22 cellular contexts compared by ENCODE assay signal in genomic region chr10:47078393-47079163, GRCh38.
DNase-seq lines count a peak whose midpoint lies in the region; ATAC-seq, FAIRE-seq and TF ChIP-seq lines count a peak whose summit lies in the region.
"Had no signal": no experiment of that assay in that cellular context is flagged by ENCODE, and none has a peak within 500 bp of the region (broad histone marks: within the 10 kb centered on the region; RNA-seq: fewer than 3 reads in every experiment).

No MANE protein-coding gene starts in this region.

- peak overlapping the region; percentile 47 for H2AFZ ChIP-seq in MM.1S (ENCODE audit: low read length)

- H3K9ac ChIP-seq in MM.1S (ENCODE audit: low read length) = no peak overlapping the region
- no peak overlapping the region for H3K9ac ChIP-seq in endodermal cell (ENCODE audit: extremely low read depth, low read length, poor library complexity, severe bottlenecking)

- POLR2A ChIA-PET in A549 (lab: Yijun Ruan, JAX) = no interaction called here

- H3K4me3 ChIP-seq in A549 (no peak overlapping the region), MM.1S (ENCODE audit: low read length) (0 out of 2 replicates have a peak overlapping the region, but pooled peaks have one; percentile 6), endodermal cell (ENCODE audit: low read length) (no peak overlapping the region)

- H3K27ac Mint-ChIP-seq in endodermal cell = no peak overlapping the region
- peak overlapping the region; percentile 52 for H3K27ac Mint-ChIP-seq in neural crest cell (ENCODE audit: unreplicated experiment)

- 33% methylated on average over 8 of the region's 8 CpGs for whole genome bisulfite sequencing in A549 (ENCODE audit: missing lambda C conversion rate)
- WGBS in endodermal cell (ENCODE audit: insufficient coverage in 1 of 2, insufficient read length in 1 of 2), 2 experiments = 91% methylated on average over 7 to 8 of the region's 8 CpGs

- H3K9me3 ChIP-seq in A549 (no peaks in the 10 kb centered on the region), MM.1S (replicated peaks; ENCODE audit: insufficient read depth, low read length) (no peaks in the 10 kb centered on the region), endodermal cell (ENCODE audit: control insufficient read depth, low read length) (no peaks in the 10 kb centered on the region)

- TF ChIP-seq POLR2A in A549 (IDR thresholded peaks at IDR 0.05; ENCODE audit: low read length) = no peak

- H3F3A ChIP-seq in MM.1S (ENCODE audit: insufficient read depth, low read length) = peaks cover 17% of the 10 kb centered on the region

- H3K4me1 Mint-ChIP-seq in endodermal cell = no peaks in the 10 kb centered on the region
- H3K4me1 Mint-ChIP-seq in neural crest cell = peaks cover 9% of the 10 kb centered on the region

- H3K27me3 Mint-ChIP-seq in endodermal cell (ENCODE audit: insufficient read depth) = peaks cover 24% of the 10 kb centered on the region
- H3K27me3 Mint-ChIP-seq in neural crest cell (ENCODE audit: low read depth) = no peaks in the 10 kb centered on the region

- H3K9me2 ChIP-seq in MM.1S (replicated peaks; ENCODE audit: insufficient read depth, low read length) = no peaks in the 10 kb centered on the region

- no peak for TF ChIP-seq EP300 in A549 (IDR thresholded peaks at IDR 0.05)

- H3K4me3 Mint-ChIP-seq in endodermal cell (no peak overlapping the region), neural crest cell (no peak overlapping the region)
- H3K4me3 Mint-ChIP-seq: CD4-positive, CD25-positive, alpha-beta regulatory T cell had no signal

- FAIRE-seq in A549 (lab: Jason Lieb, UNC) = no peak
- FAIRE-seq: GM12892, GM19239, HTR-8/SVneo had no signal

- H3K4me2 ChIP-seq in A549 = no peak overlapping the region
- H3K4me2 ChIP-seq in MM.1S (ENCODE audit: low read depth, low read length) = peak overlapping the region; percentile 51

- H3K9me3 Mint-ChIP-seq in endodermal cell (peaks cover 2% of the 10 kb centered on the region), neural crest cell (no peaks in the 10 kb centered on the region)

- CTCF ChIA-PET in A549 (lab: Yijun Ruan, JAX) = interaction anchor here (0.8 to 3.4 kb wide), 3 partner anchors 10 to 56 kb away, joined by 3 to 11 read pairs (median 3); no protein-coding TSS in a partner anchor

- H3K36me3 ChIP-seq in MM.1S (replicated peaks; ENCODE audit: insufficient read depth, low read length) = no peaks in the 10 kb centered on the region
- no peaks in the 10 kb centered on the region for H3K36me3 ChIP-seq in endodermal cell (ENCODE audit: control insufficient read depth, insufficient read depth, low read length)

- TF ChIP-seq CTCF in A549 (IDR thresholded peaks at IDR 0.05) = no peak
- TF ChIP-seq CTCF in MM.1S (IDR thresholded peaks at IDR 0.05; ENCODE audit: low read length) = no peak
- no peak for TF ChIP-seq CTCF in endodermal cell (conservative IDR thresholded peaks at IDR 0.05)
- TF ChIP-seq CTCF in neural crest cell (conservative IDR thresholded peaks at IDR 0.05) = no peak

- ATAC-seq in A549 = no peak
- ATAC-seq: HCT116, Panc1, Right ventricle myocardium inferior had no signal

- H3K27ac ChIP-seq in A549 (no peak overlapping the region), MM.1S (ENCODE audit: low read length) (peak overlapping the region; percentile 65), endodermal cell (ENCODE audit: low read depth, low read length) (no peak overlapping the region), substantia nigra (ENCODE audit: low read depth, low read length, poor library complexity, severe bottlenecking) (no peak overlapping the region)

- H3K4me1 ChIP-seq in A549 = no peaks in the 10 kb centered on the region
- H3K4me1 ChIP-seq in MM.1S (ENCODE audit: low read length) = peaks cover 28% of the 10 kb centered on the region
- H3K4me1 ChIP-seq in endodermal cell (ENCODE audit: control insufficient read depth, insufficient read depth, low read length) = no peaks in the 10 kb centered on the region

- TF ChIP-seq RAD21 in A549 (conservative IDR thresholded peaks at IDR 0.05 in 1 of 2, IDR thresholded peaks at IDR 0.05 in 1 of 2) = no peak

- H4K20me1 ChIP-seq in MM.1S (ENCODE audit: insufficient read depth, low read length) = no peaks in the 10 kb centered on the region

- DNase-seq in A549 (ENCODE audit: low read depth in 1 of 2, low spot score in 1 of 2) (no peak), MM.1S (no peak), endodermal cell (peak; percentile 24), neural crest cell (ENCODE audit: low read depth, low spot score) (no peak), substantia nigra (lab: John Stamatoyannopoulos, UW) (no peak), C1 segment of cervical spinal cord (lab: John Stamatoyannopoulos, UW) (no peak), AG08395 (ENCODE audit: low spot score) (no peak)
- no peak for DNase-seq in activated naive CD4-positive, alpha-beta T cell (lab: John Stamatoyannopoulos, UW)
- DNase-seq: AML-193; CD4-positive, CD25-positive, alpha-beta regulatory T cell; DMS79 treated with DMSO at 0.1 percent for 48 hours; GDM1; NCI-H1092 treated with DMSO at 0.1 percent for 48 hours; NCI-H1694 treated with DMSO at 0.1 percent for 48 hours; NCI-H446; NCI-H748 treated with DMSO at 0.1 percent for 48 hours had no signal

- H3K36me3 Mint-ChIP-seq in endodermal cell (ENCODE audit: low read depth) = no peaks in the 10 kb centered on the region
- no peaks in the 10 kb centered on the region for H3K36me3 Mint-ChIP-seq in neural crest cell (ENCODE audit: low read depth)
- H3K36me3 Mint-ChIP-seq: CD4-positive, CD25-positive, alpha-beta regulatory T cell had no signal

- no peaks in the 10 kb centered on the region for H3K79me2 ChIP-seq in MM.1S (ENCODE audit: low read length)

- no peaks in the 10 kb centered on the region for H3K27me3 ChIP-seq in MM.1S (replicated peaks; ENCODE audit: insufficient read depth, low read length)
- H3K27me3 ChIP-seq in endodermal cell (ENCODE audit: control insufficient read depth, insufficient read depth, low read length, poor library complexity, severe bottlenecking) = no peaks in the 10 kb centered on the region

TF ChIP-seq in A549, 52 proteins besides CTCF, POLR2A, EP300 and RAD21:
- TF ChIP-seq MAFK (IDR thresholded peaks at IDR 0.05; ENCODE audit: partially characterized antibody) (peak; percentile 72), CEBPB (IDR thresholded peaks at IDR 0.05) (no peak), BCL3 (IDR thresholded peaks at IDR 0.05) (no peak), ESRRA (IDR thresholded peaks at IDR 0.05; ENCODE audit: borderline replicate concordance, low read length) (no peak), BHLHE40 (IDR thresholded peaks at IDR 0.05; ENCODE audit: low read depth, low read length) (no peak)
